ENCODE assay signal across 9 cellular contexts in genomic region chr3:191329654-191330308, GRCh38. TPM values are rescaled to one million over a fixed set of nuclear protein-coding genes. Genes with fewer than 3 reads are reported as not detected.
DNase-seq lines count a peak whose midpoint lies in the region; ATAC-seq, FAIRE-seq and TF ChIP-seq lines count a peak whose summit lies in the region.
"Had no signal": no experiment of that assay in that cellular context is flagged by ENCODE, and none has a peak within 500 bp of the region (broad histone marks: within the 10 kb centered on the region; RNA-seq: fewer than 3 reads in every experiment).

No MANE protein-coding gene starts in this region.

- peaks cover 43% of the 10 kb centered on the region for H3K79me2 ChIP-seq in smooth muscle cell (ENCODE audit: low read depth)

- TF ChIP-seq CTCF in bronchial epithelial cell (IDR thresholded peaks at IDR 0.05; ENCODE audit: insufficient read depth, low read length, severe bottlenecking) (no peak), smooth muscle cell (IDR thresholded peaks at IDR 0.05; ENCODE audit: borderline replicate concordance, insufficient read depth, poor library complexity, severe bottlenecking) (no peak)

- ATAC-seq in GM19438 (IDR thresholded peaks at IDR 0.05; ENCODE audit: low read depth, unreplicated experiment): peak; percentile 24
- ATAC-seq in HG03439 (IDR thresholded peaks at IDR 0.05; ENCODE audit: unreplicated experiment): peak; percentile 33

- H4K20me1 ChIP-seq in smooth muscle cell (ENCODE audit: low read depth): no peaks in the 10 kb centered on the region

- peaks cover 33% of the 10 kb centered on the region for H3K4me1 ChIP-seq in smooth muscle cell (ENCODE audit: low read depth)

- peaks cover 8% of the 10 kb centered on the region for H3F3A ChIP-seq in smooth muscle cell (ENCODE audit: low read depth)

- FAIRE-seq in bronchial epithelial cell (lab: Jason Lieb, UNC): no peak
- FAIRE-seq: colon had no signal

- DNase-seq in DMS79 (lab: John Stamatoyannopoulos, UW) (peak; percentile 54), RPMI7951 (ENCODE audit: low read depth) (peak; percentile 67), bronchial epithelial cell (ENCODE audit: low read depth) (peak; percentile 42), islet precursor cell (peak; percentile 80), smooth muscle cell (lab: John Stamatoyannopoulos, UW; ENCODE audit: unreplicated experiment) (peak; percentile 37)
- no peak for DNase-seq in effector CD4-positive, alpha-beta T cell

- no peaks in the 10 kb centered on the region for H3K27me3 ChIP-seq in bronchial epithelial cell (ENCODE audit: control insufficient read depth, insufficient read depth, low read length)
- no peaks in the 10 kb centered on the region for H3K27me3 ChIP-seq in smooth muscle cell (ENCODE audit: low read depth)

- H3K9me3 ChIP-seq in smooth muscle cell (replicated peaks; ENCODE audit: low read depth): no peaks in the 10 kb centered on the region

- peak overlapping the region; percentile 91 for H3K27ac ChIP-seq in smooth muscle cell (ENCODE audit: low read depth)

- H3K4me3 ChIP-seq in bronchial epithelial cell (ENCODE audit: low read depth, low read length) (peak overlapping the region; percentile 82), smooth muscle cell (peak overlapping the region; percentile 85)

- H3K4me2 ChIP-seq in smooth muscle cell: peak overlapping the region; percentile 84

- peak overlapping the region; percentile 88 for H3K9ac ChIP-seq in smooth muscle cell (ENCODE audit: low read depth)

- peak overlapping the region; percentile 93 for H2AFZ ChIP-seq in smooth muscle cell (ENCODE audit: low read depth)

- WGBS in smooth muscle cell (ENCODE audit: low lambda C conversion rate): under 1% methylated on average over 35 of the region's 35 CpGs

- H3K36me3 ChIP-seq in bronchial epithelial cell (ENCODE audit: control insufficient read depth, insufficient read depth, low read length): no peaks in the 10 kb centered on the region
- H3K36me3 ChIP-seq in smooth muscle cell (ENCODE audit: low read depth): no peaks in the 10 kb centered on the region

RNA-seq across cellular contexts. Expression of gene UTS2B, which starts 0.5 kb away (rescaled TPM):
- total RNA-seq in RPMI7951 (2014; rRNA removed; shearing (Covaris generic)): 0.59 TPM in 1 of 2 replicates, not detected in the other
- total RNA-seq in bronchial epithelial cell: not detected in 2 replicates
- total RNA-seq in smooth muscle cell: 0.13 and 1.1 TPM in 2 replicates
- polyA plus RNA-seq in smooth muscle cell: 0.56 TPM in 1 of 2 replicates, not detected in the other

RNA-seq across cellular contexts. Expression of gene CCDC50, which starts 0.6 kb away (rescaled TPM):
- total RNA-seq in RPMI7951 (2014; rRNA removed; shearing (Covaris generic)): 85.1 and 92.8 TPM in 2 replicates
- total RNA-seq in bronchial epithelial cell (57.7 and 81.5 TPM in 2 replicates), smooth muscle cell (53.9 and 58.7 TPM in 2 replicates)
- 31.7 and 42.9 TPM in 2 replicates for polyA plus RNA-seq in smooth muscle cell
